ENCODE assay signal across 1 cellular context in genomic region chr6:11798096-11798495, GRCh38.
TF ChIP-seq lines count a peak whose summit lies in the region.

No MANE protein-coding gene starts in this region.

TF ChIP-seq in SK-N-SH treated with all-trans-retinoic acid at 6 μM for 48 hours, 23 proteins besides CTCF, POLR2A, EP300 and RAD21 (continued from another document):
- TF ChIP-seq CSRNP3 (CRISPR knock-in tag; IDR thresholded peaks at IDR 0.05) (no peak), ZNF70 (CRISPR knock-in tag; IDR thresholded peaks at IDR 0.05) (no peak), ARNTL (CRISPR knock-in tag; IDR thresholded peaks at IDR 0.05; ENCODE audit: borderline replicate concordance, low read depth) (no peak), CREB5 (CRISPR knock-in tag; IDR thresholded peaks at IDR 0.05; ENCODE audit: low read depth) (no peak), ZNF565 (CRISPR knock-in tag; conservative IDR thresholded peaks at IDR 0.05; ENCODE audit: low read depth) (no peak), CSDC2 (CRISPR knock-in tag; IDR thresholded peaks at IDR 0.05) (no peak), ZC3H10 (CRISPR knock-in tag; IDR thresholded peaks at IDR 0.05) (no peak), RARB (CRISPR knock-in tag; IDR thresholded peaks at IDR 0.05) (no peak)
